ENCODE assay signal across 1 cellular context in genomic region chr10:79299397-79300370, GRCh38.
TF ChIP-seq lines count a peak whose summit lies in the region.

No MANE protein-coding gene starts in this region.

TF ChIP-seq in GM12878, 131 proteins besides CTCF, POLR2A, EP300 and RAD21 (continued from another document):
- TF ChIP-seq, protein P1, sequence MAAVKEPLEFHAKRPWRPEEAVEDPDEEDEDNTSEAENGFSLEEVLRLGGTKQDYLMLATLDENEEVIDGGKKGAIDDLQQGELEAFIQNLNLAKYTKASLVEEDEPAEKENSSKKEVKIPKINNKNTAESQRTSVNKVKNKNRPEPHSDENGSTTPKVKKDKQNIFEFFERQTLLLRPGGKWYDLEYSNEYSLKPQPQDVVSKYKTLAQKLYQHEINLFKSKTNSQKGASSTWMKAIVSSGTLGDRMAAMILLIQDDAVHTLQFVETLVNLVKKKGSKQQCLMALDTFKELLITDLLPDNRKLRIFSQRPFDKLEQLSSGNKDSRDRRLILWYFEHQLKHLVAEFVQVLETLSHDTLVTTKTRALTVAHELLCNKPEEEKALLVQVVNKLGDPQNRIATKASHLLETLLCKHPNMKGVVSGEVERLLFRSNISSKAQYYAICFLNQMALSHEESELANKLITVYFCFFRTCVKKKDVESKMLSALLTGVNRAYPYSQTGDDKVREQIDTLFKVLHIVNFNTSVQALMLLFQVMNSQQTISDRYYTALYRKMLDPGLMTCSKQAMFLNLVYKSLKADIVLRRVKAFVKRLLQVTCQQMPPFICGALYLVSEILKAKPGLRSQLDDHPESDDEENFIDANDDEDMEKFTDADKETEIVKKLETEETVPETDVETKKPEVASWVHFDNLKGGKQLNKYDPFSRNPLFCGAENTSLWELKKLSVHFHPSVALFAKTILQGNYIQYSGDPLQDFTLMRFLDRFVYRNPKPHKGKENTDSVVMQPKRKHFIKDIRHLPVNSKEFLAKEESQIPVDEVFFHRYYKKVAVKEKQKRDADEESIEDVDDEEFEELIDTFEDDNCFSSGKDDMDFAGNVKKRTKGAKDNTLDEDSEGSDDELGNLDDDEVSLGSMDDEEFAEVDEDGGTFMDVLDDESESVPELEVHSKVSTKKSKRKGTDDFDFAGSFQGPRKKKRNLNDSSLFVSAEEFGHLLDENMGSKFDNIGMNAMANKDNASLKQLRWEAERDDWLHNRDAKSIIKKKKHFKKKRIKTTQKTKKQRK (IDR thresholded peaks at IDR 0.05; ENCODE audit: low read depth, low read length) = no peak
- TF ChIP-seq PKNOX1 (IDR thresholded peaks at IDR 0.05) (no peak), CREM (IDR thresholded peaks at IDR 0.05; ENCODE audit: low read depth) (no peak)
